ENCODE assay signal across 38 cellular contexts in the genomic region with DNA sequence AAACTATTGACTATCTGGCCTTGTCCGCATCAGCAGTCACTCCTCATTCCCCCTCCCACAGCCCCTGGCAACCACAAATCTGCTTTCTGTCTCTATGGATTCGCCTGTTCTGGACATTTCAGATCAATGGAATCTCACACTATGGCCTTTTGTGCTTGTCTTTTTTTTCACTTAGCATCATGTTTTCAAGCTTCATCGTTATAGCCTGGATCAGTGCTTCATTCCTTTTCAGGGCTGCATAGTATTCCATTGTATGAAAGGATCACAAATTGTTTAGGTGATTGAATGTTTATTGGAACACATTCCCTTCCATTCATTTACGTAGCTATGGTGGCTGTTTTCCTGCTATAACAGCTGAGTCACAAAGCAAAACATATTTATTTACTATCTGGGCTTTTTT. TPM values are rescaled to one million over a fixed set of nuclear protein-coding genes. Genes with fewer than 3 reads are reported as not detected.
"Had no signal": no experiment of that assay in that cellular context is flagged by ENCODE, and none has a peak within 500 bp of the region (broad histone marks: within the 10 kb centered on the region; RNA-seq: fewer than 3 reads in every experiment).

No MANE protein-coding gene starts in this region.

- H3K27ac ChIP-seq: adrenal gland, ascending aorta, body of pancreas, brain microvascular endothelial cell, breast epithelium, cardiac muscle cell had no signal

- ATAC-seq: activated naive CD4-positive, alpha-beta T cell treated with anti-CD3 and anti-CD28 coated beads, Interleukin-2, amount 50 U/mL, for 72 hours; activated naive CD8-positive, alpha-beta T cell treated with anti-CD3 and anti-CD28 coated beads, Interleukin-2, amount 50 U/mL, for 24 hours; activated T-cell treated with anti-CD3 and anti-CD28 coated beads, Interleukin-2, amount 50 U/mL, for 4 hours; activated T-cell treated with anti-CD3 and anti-CD28 coated beads, Interleukin-2, amount 50 U/mL, for 72 hours; activated T-helper 17 cell treated with anti-CD3 and anti-CD28 coated beads, Interleukin-2, amount 50 U/mL, for 72 hours; body of pancreas had no signal

- H3K36me3 ChIP-seq: adrenal gland, ascending aorta, brain microvascular endothelial cell, breast epithelium, cardiac muscle cell had no signal

- H3K4me1 ChIP-seq: adrenal gland, ascending aorta, body of pancreas, breast epithelium had no signal

- H3K27me3 ChIP-seq: adrenal gland, ascending aorta, body of pancreas, brain microvascular endothelial cell, breast epithelium, cardiac muscle cell had no signal

- H3K4me3 ChIP-seq: adrenal gland, ascending aorta, body of pancreas, breast epithelium, cardiac muscle cell had no signal

- DNase-seq: activated effector memory CD4-positive, alpha-beta T cell treated with anti-CD3 and anti-CD28 coated beads, Interleukin-2, amount 50 U/mL, for 16 hours; activated effector memory CD4-positive, alpha-beta T cell treated with Interleukin-2 at 50 U/mL for 16 hours; activated gamma-delta T cell; activated gamma-delta T cell treated with Interleukin-2 at 50 U/mL for 16 hours; activated naive CD4-positive, alpha-beta T cell; activated naive CD4-positive, alpha-beta T cell treated with anti-CD3 and anti-CD28 coated beads for 36 hours; activated naive CD4-positive, alpha-beta T cell treated with anti-CD3 and anti-CD28 coated beads, Interleukin-2, amount 10 ng/mL, durations not matched to agents 7 days and 5 days; activated naive CD4-positive, alpha-beta T cell treated with anti-CD3 and anti-CD28 coated beads, Interleukin-2, amount 50 U/mL, for 16 hours; activated naive CD4-positive, alpha-beta T cell treated with Interleukin-2 at 50 U/mL for 16 hours; activated naive CD8-positive, alpha-beta T cell treated with anti-CD3 and anti-CD28 coated beads for 36 hours; activated naive CD8-positive, alpha-beta T cell treated with anti-CD3 and anti-CD28 coated beads, Interleukin-2, amount 10 ng/mL, durations not matched to agents 7 days and 5 days; activated naive CD8-positive, alpha-beta T cell treated with anti-CD3 and anti-CD28 coated beads, Interleukin-2, amount 50 U/mL, for 24 hours; activated T-cell treated with anti-CD3 and anti-CD28 coated beads, Interleukin-2, amount 50 U/mL, for 4 hours; activated T-cell treated with anti-CD3 and anti-CD28 coated beads, Interleukin-2, amount 50 U/mL, for 48 hours; activated T-cell treated with anti-CD3 and anti-CD28 coated beads, Interleukin-2, amount 50 U/mL, for 72 hours; adrenal gland; amniotic stem cell; amygdala; anterior cingulate cortex; aorta; body of pancreas; brain microvascular endothelial cell; caudate nucleus; central memory CD4-positive, alpha-beta T cell; cerebellar nuclear complex had no signal

- H3K9me3 ChIP-seq: adrenal gland, ascending aorta, body of pancreas, breast epithelium had no signal

- FAIRE-seq: astrocyte, bronchial epithelial cell, colon had no signal

RNA-seq across cellular contexts. Expression of a gene that starts 7.7 kb away (rescaled TPM):
- total RNA-seq: activated naive CD8-positive, alpha-beta T cell treated with anti-CD3 and anti-CD28 coated beads for 36 hours; activated T-helper 1 cell treated with anti-CD3 and anti-CD28 coated beads, Interleukin-12 subunit alpha, Interleukin-12 subunit beta, Interleukin-2, Interleukin-4 antibody, amounts not matched to agents 30 ng/mL and 10 ng/mL and 1 ng/mL, durations not matched to agents 14 hours and 24 hours and 36 hours; activated T-helper 2 cell treated with anti-CD3 and anti-CD28 coated beads, Interferon-gamma antibody, Interleukin-2, Interleukin-4, amounts not matched to agents 10 μg/mL and 5 μg/mL and 100 μg/mL, durations not matched to agents 14 hours and 24 hours and 36 hours; adrenal gland; aorta; ascending aorta; astrocyte; body of pancreas; bronchial epithelial cell; cardiac muscle cell; cardiac septum; cerebellum; chondrocyte had no signal
- polyA plus RNA-seq: adrenal gland, aorta, cardiac muscle cell had no signal

RNA-seq across cellular contexts. Expression of a gene that starts 21.3 kb away (rescaled TPM):
- total RNA-seq: activated T-helper 1 cell treated with anti-CD3 and anti-CD28 coated beads, Interleukin-12 subunit alpha, Interleukin-12 subunit beta, Interleukin-2, Interleukin-4 antibody, amounts not matched to agents 30 ng/mL and 10 ng/mL and 1 ng/mL, durations not matched to agents 14 hours and 24 hours and 36 hours; aorta; ascending aorta; astrocyte; body of pancreas; bronchial epithelial cell; cardiac muscle cell; cardiac septum; cerebellum; chondrocyte had no signal
- polyA plus RNA-seq: adrenal gland, aorta, cardiac muscle cell had no signal

RNA-seq across cellular contexts. Expression of a gene that starts 22.7 kb away (rescaled TPM):
- total RNA-seq: bronchial epithelial cell, cardiac muscle cell had no signal
- polyA plus RNA-seq: cardiac muscle cell had no signal
